Comparison of ENCODE assay signal across 8 cellular contexts in genomic region chr15:44728232-44728575, GRCh38. TPM values are rescaled to one million over a fixed set of nuclear protein-coding genes. Genes with fewer than 3 reads are reported as not detected.
DNase-seq lines count a peak whose midpoint lies in the region; ATAC-seq, FAIRE-seq and TF ChIP-seq lines count a peak whose summit lies in the region.
"Not testable (repeated sequence)": the region's sequence is repeated elsewhere in the genome, so short reads cannot be mapped to it uniquely, and the experiment has no call there.

No MANE protein-coding gene starts in this region.

- intact Hi-C loops in HCT116 (cut with micrococcal nuclease): loop anchor here (1.0 kb wide), 1 partner anchor 65 kb away; the partner anchor contains the start of gene SPG11

- POLR2A ChIA-PET in HCT116 (lab: Charles Lee): interaction anchor here (1.2 to 3.7 kb wide), 5 partner anchors 9 to 65 kb away, joined by 4 to 106 read pairs (median 24); partner anchors contain the start of genes B2M, PATL2, SPG11 and TRIM69
- POLR2A ChIA-PET in activated naive CD8-positive, alpha-beta T cell treated with anti-CD3 and anti-CD28 coated beads, Interleukin-2, amount 10 ng/mL, durations not matched to agents 7 days and 5 days (lab: Charles Lee): interaction anchor here (0.6 to 24.8 kb wide), 13 partner anchors 1 to 301 kb away, joined by 3 to 1864 read pairs (median 6); partner anchors contain the start of genes B2M, CTDSPL2, EIF3J and PATL2
- POLR2A ChIA-PET in H1 (lab: Charles Lee; ENCODE audit: partially characterized antibody): interaction anchor here (1.1 to 6.3 kb wide), 6 partner anchors 10 to 65 kb away, joined by 4 to 64 read pairs (median 8); partner anchors contain the start of genes B2M, PATL2 and SPG11

- H3K14ac ChIP-seq in H1 (ENCODE audit: insufficient read length): not testable (repeated sequence)

- H3K56ac ChIP-seq in H1 (replicated peaks; ENCODE audit: insufficient read length, low read depth, low read length): not testable (repeated sequence)

- H3K27ac ChIP-seq in BLaER1 (peak overlapping the region; percentile 88), HCT116 (ENCODE audit: low read depth, low read length) (peak overlapping the region; percentile 93), SK-N-MC (peak overlapping the region; percentile 88), H1 (ENCODE audit: low read depth, low read length) (peak overlapping the region; percentile 51; the same call in 1 of the 2 replicates), iPS-18a (ENCODE audit: low read length) (peak overlapping the region; percentile 80)

- not testable (repeated sequence) for H2AFZ ChIP-seq in HCT116 (ENCODE audit: low read depth, low read length, poor library complexity, severe bottlenecking); H1 (ENCODE audit: low read length)

- RAD21 ChIA-PET in HCT116 (lab: Charles Lee; ENCODE audit: low non-redundant PET in 1 of 2, low total read pairs in 2 of 2, uncharacterized antibody in 2 of 2, unreplicated experiment in 2 of 2): interaction anchor here (1.0 to 1.3 kb wide), 5 partner anchors 10 to 65 kb away, joined by 3 to 6 read pairs (median 4); partner anchors contain the start of gene SPG11 (in 2 of the 2)

- peaks cover 12% of the 10 kb centered on the region for H3K36me3 Mint-ChIP-seq in activated naive CD8-positive, alpha-beta T cell treated with anti-CD3 and anti-CD28 coated beads, Interleukin-2, amount 10 ng/mL, durations not matched to agents 7 days and 5 days
- not testable (repeated sequence) for H3K36me3 Mint-ChIP-seq in nephron progenitor cell (ENCODE audit: low read depth)

- H2BK5ac ChIP-seq in H1 (ENCODE audit: low read depth, low read length): peak overlapping the region; percentile 72; the same call in 1 of the 2 replicates

- H4K91ac ChIP-seq in H1 (replicated peaks; ENCODE audit: insufficient read length, low read length): not testable (repeated sequence)

- 80% methylated on average over 5 of the region's 5 CpGs; no CpG with 5 or more reads in 1 of the 2 experiments for WGBS in H1 (ENCODE audit: extremely low coverage in 1 of 2, insufficient coverage in 1 of 2, insufficient read length in 1 of 2, insufficient replicate concordance in 2 of 2, low coverage in 1 of 2, low lambda C conversion rate in 2 of 2, missing lambda C conversion rate in 1 of 2), 2 experiments

- not testable (repeated sequence) for H3K9me3 Mint-ChIP-seq in activated naive CD8-positive, alpha-beta T cell treated with anti-CD3 and anti-CD28 coated beads, Interleukin-2, amount 10 ng/mL, durations not matched to agents 7 days and 5 days; nephron progenitor cell; stimulated activated naive CD8-positive, alpha-beta T cell treated with anti-CD3 and anti-CD28 coated beads, Interleukin-15, amount 100 ng/mL, for 72 hours

- H3K9me2 ChIP-seq in HCT116 (ENCODE audit: insufficient read depth): not testable (repeated sequence)

- not testable (repeated sequence) for H3K27me3 Mint-ChIP-seq in activated naive CD8-positive, alpha-beta T cell treated with anti-CD3 and anti-CD28 coated beads, Interleukin-2, amount 10 ng/mL, durations not matched to agents 7 days and 5 days; stimulated activated naive CD8-positive, alpha-beta T cell treated with anti-CD3 and anti-CD28 coated beads, Interleukin-15, amount 100 ng/mL, for 72 hours
- H3K27me3 Mint-ChIP-seq in nephron progenitor cell (ENCODE audit: low read depth, poor library complexity): peaks cover 17% of the 10 kb centered on the region

- H3K36me3 ChIP-seq in BLaER1; HCT116 (ENCODE audit: control insufficient read depth in 1 of 2, insufficient read depth in 2 of 2, low read length in 2 of 2); SK-N-MC (ENCODE audit: insufficient read depth, low read length); H1 (ENCODE audit: control insufficient read depth in 2 of 4, insufficient read depth in 4 of 4, low read length in 3 of 4); iPS-18a (ENCODE audit: control insufficient read depth, low read depth, low read length): not testable (repeated sequence)

- peak overlapping the region; percentile 100 for H3K27ac Mint-ChIP-seq in activated naive CD8-positive, alpha-beta T cell treated with anti-CD3 and anti-CD28 coated beads, Interleukin-2, amount 10 ng/mL, durations not matched to agents 7 days and 5 days
- peak overlapping the region; percentile 99 for H3K27ac Mint-ChIP-seq in nephron progenitor cell
- peak overlapping the region; percentile 100 for H3K27ac Mint-ChIP-seq in stimulated activated naive CD8-positive, alpha-beta T cell treated with anti-CD3 and anti-CD28 coated beads, Interleukin-15, amount 100 ng/mL, for 72 hours

- not testable (repeated sequence) for DNase-seq in HCT116 (ENCODE audit: low read depth, low spot score); SK-N-MC (ENCODE audit: low read depth, low spot score); activated naive CD8-positive, alpha-beta T cell treated with anti-CD3 and anti-CD28 coated beads, Interleukin-2, amount 10 ng/mL, durations not matched to agents 7 days and 5 days; H1 (ENCODE audit: low read depth in 1 of 2, low spot score in 2 of 2); nephron progenitor cell; stimulated activated naive CD8-positive, alpha-beta T cell treated with anti-CD3 and anti-CD28 coated beads, Interleukin-15, amount 100 ng/mL, for 72 hours

- not testable (repeated sequence) for H3K23me2 ChIP-seq in H1 (ENCODE audit: low read depth, low read length)

- not testable (repeated sequence) for H3K27me3 ChIP-seq in BLaER1; HCT116 (ENCODE audit: insufficient read depth, low read length); H1 (replicated peaks in 1 of 4; ENCODE audit: control insufficient read depth in 3 of 4, extremely low read depth in 1 of 4, insufficient read depth in 3 of 4, low read length in 3 of 4)
- peaks cover 10% of the 10 kb centered on the region for H3K27me3 ChIP-seq in iPS-18a (ENCODE audit: control insufficient read depth, insufficient read depth, low read length)

- CTCF ChIA-PET in HCT116 (lab: Charles Lee) (interaction anchor here (0.9 to 3.7 kb wide), 5 partner anchors 10 to 144 kb away, joined by 3 to 31 read pairs (median 23); partner anchors contain the start of gene SPG11), H1 (lab: Charles Lee; ENCODE audit: partially characterized antibody) (interaction anchor here (1.4 to 4.9 kb wide), 4 partner anchors 10 to 64 kb away, joined by 3 to 31 read pairs (median 17); partner anchors contain the start of gene SPG11)

- not testable (repeated sequence) for H3K4ac ChIP-seq in H1 (replicated peaks; ENCODE audit: insufficient read length, low read depth, low read length)

- H2BK15ac ChIP-seq in H1 (ENCODE audit: low read length): not testable (repeated sequence)

- TSS peak; percentile 86 for BruUV-seq in HCT116 (replicated peaks; lab: Mats Ljungman, UMichigan)

- H4K20me1 ChIP-seq in BLaER1; HCT116 (ENCODE audit: insufficient read depth); H1 (replicated peaks in 1 of 2; ENCODE audit: control insufficient read depth in 1 of 2, insufficient read depth in 2 of 2, low read length in 2 of 2): not testable (repeated sequence)

- H2AK5ac ChIP-seq in H1 (ENCODE audit: low read depth, low read length): not testable (repeated sequence)

- H3K9me3 ChIP-seq in BLaER1; HCT116 (ENCODE audit: control insufficient read depth in 1 of 2, insufficient read depth in 1 of 2, low read depth in 1 of 2, low read length in 2 of 2); SK-N-MC (ENCODE audit: low read depth, low read length); H1 (ENCODE audit: insufficient read depth in 2 of 2, low read depth in 1 of 2, low read length in 1 of 2); iPS-18a (ENCODE audit: control insufficient read depth, low read depth, low read length): not testable (repeated sequence)

- peaks cover 67% of the 10 kb centered on the region for H3K4me1 ChIP-seq in BLaER1
- peaks cover 30 to 34% of the 10 kb centered on the region in 2 experiments for H3K4me1 ChIP-seq in HCT116 (ENCODE audit: control insufficient read depth in 1 of 2, insufficient read depth in 2 of 2, low read length in 2 of 2)
- H3K4me1 ChIP-seq in H1 (replicated peaks in 1 of 4; ENCODE audit: control insufficient read depth in 3 of 4, insufficient read depth in 4 of 4, low read length in 3 of 4): not testable (repeated sequence)
- H3K4me1 ChIP-seq in iPS-18a (ENCODE audit: control insufficient read depth, low read depth, low read length): peaks cover 17% of the 10 kb centered on the region

- not testable (repeated sequence) for H2BK12ac ChIP-seq in H1 (ENCODE audit: low read depth, low read length)

- not testable (repeated sequence) for H4K5ac ChIP-seq in H1 (ENCODE audit: insufficient read length, low read depth, low read length)

- not testable (repeated sequence) for TF ChIP-seq EP300 in H1 (IDR thresholded peaks at IDR 0.05; ENCODE audit: borderline replicate concordance in 1 of 2, low read depth in 2 of 2, low read length in 2 of 2)

- not testable (repeated sequence) for TF ChIP-seq POLR2A in HCT116 (IDR thresholded peaks at IDR 0.05; ENCODE audit: borderline replicate concordance, extremely low read depth, insufficient read depth, insufficient read length); H1 (IDR thresholded peaks at IDR 0.05; ENCODE audit: control extremely low read depth in 1 of 2, low read depth in 2 of 2, low read length in 2 of 2)

- peak overlapping the region; percentile 78 for H3K4me3 ChIP-seq in BLaER1
- H3K4me3 ChIP-seq in HCT116 (replicated peaks in 1 of 2; ENCODE audit: low read depth in 1 of 2, low read length in 2 of 2): peak overlapping the region; percentile 58 to 67
- H3K4me3 ChIP-seq in SK-N-MC: peak overlapping the region; percentile 95
- H3K4me3 ChIP-seq in H1 (ENCODE audit: extremely low read depth in 1 of 4, insufficient read depth in 2 of 4, low read depth in 3 of 4, low read length in 4 of 4): peak overlapping the region; percentile 80 to 90 (median 90); a peak in 6 of 8 replicates
- H3K4me3 ChIP-seq in iPS-18a (ENCODE audit: low read length): peak overlapping the region; percentile 82

- not testable (repeated sequence) for H3K79me2 ChIP-seq in HCT116 (ENCODE audit: insufficient read depth, low read length); H1 (ENCODE audit: control insufficient read depth in 1 of 2, insufficient read depth in 2 of 2, low read length in 2 of 2)

- peak overlapping the region; percentile 87 for H3K4me2 ChIP-seq in BLaER1
- peak overlapping the region; percentile 75 for H3K4me2 ChIP-seq in HCT116 (ENCODE audit: low read length)
- H3K4me2 ChIP-seq in H1 (ENCODE audit: insufficient read depth in 1 of 2, low read depth in 2 of 2, low read length in 2 of 2): peak overlapping the region; percentile 82 to 87

- peak overlapping the region; percentile 98 for H3K4me3 Mint-ChIP-seq in activated naive CD8-positive, alpha-beta T cell treated with anti-CD3 and anti-CD28 coated beads, Interleukin-2, amount 10 ng/mL, durations not matched to agents 7 days and 5 days
- peak overlapping the region; percentile 91 for H3K4me3 Mint-ChIP-seq in nephron progenitor cell
- H3K4me3 Mint-ChIP-seq in stimulated activated naive CD8-positive, alpha-beta T cell treated with anti-CD3 and anti-CD28 coated beads, Interleukin-15, amount 100 ng/mL, for 72 hours: peak overlapping the region; percentile 99 to 100

- TF ChIP-seq RAD21 in HCT116 (IDR thresholded peaks at IDR 0.05; ENCODE audit: low read depth); H1 (IDR thresholded peaks at IDR 0.05 in 1 of 2, conservative IDR thresholded peaks at IDR 0.05 in 1 of 2; ENCODE audit: low read depth in 2 of 2, low read length in 2 of 2): not testable (repeated sequence)

- not testable (repeated sequence) for H3K79me1 ChIP-seq in H1 (ENCODE audit: low read depth, low read length)

- not testable (repeated sequence) for TF ChIP-seq CTCF in HCT116 (IDR thresholded peaks at IDR 0.05 in 2 of 3, conservative IDR thresholded peaks at IDR 0.05 in 1 of 3; ENCODE audit: borderline replicate concordance in 1 of 3, insufficient read depth in 1 of 3, low read depth in 2 of 3, low read length in 2 of 3); H1 (IDR thresholded peaks at IDR 0.05; ENCODE audit: control extremely low read depth in 1 of 3, insufficient read depth in 1 of 3, low read depth in 1 of 3, low read length in 3 of 3); nephron progenitor cell (IDR thresholded peaks at IDR 0.05)

- H4K8ac ChIP-seq in H1 (ENCODE audit: extremely low read depth, insufficient read depth, low read length): not testable (repeated sequence)

- H3K9ac ChIP-seq in BLaER1 (peak overlapping the region; percentile 51), HCT116 (ENCODE audit: low read length) (peak overlapping the region; percentile 72), SK-N-MC (ENCODE audit: insufficient read length) (peak overlapping the region; percentile 35), H1 (replicated peaks in 1 of 4; ENCODE audit: extremely low read depth in 1 of 4, low read depth in 3 of 4, low read length in 3 of 4) (peak overlapping the region in 2 of 4 experiments; percentile 20 to 76; a peak in 4 of 7 replicates), iPS-18a (ENCODE audit: low read length) (peak overlapping the region; percentile 56)

- FAIRE-seq in H1 (lab: Jason Lieb, UNC): not testable (repeated sequence)

- H2BK20ac ChIP-seq in H1 (ENCODE audit: low read length): not testable (repeated sequence)

- H3K23ac ChIP-seq in H1 (ENCODE audit: insufficient read length): not testable (repeated sequence)

- ATAC-seq in HCT116; activated naive CD8-positive, alpha-beta T cell treated with anti-CD3 and anti-CD28 coated beads, Interleukin-2, amount 10 ng/mL, durations not matched to agents 7 days and 5 days (ENCODE audit: low read depth); stimulated activated naive CD8-positive, alpha-beta T cell treated with anti-CD3 and anti-CD28 coated beads, Interleukin-15, amount 100 ng/mL, for 72 hours: not testable (repeated sequence)

- peaks cover 61% of the 10 kb centered on the region for H3K4me1 Mint-ChIP-seq in activated naive CD8-positive, alpha-beta T cell treated with anti-CD3 and anti-CD28 coated beads, Interleukin-2, amount 10 ng/mL, durations not matched to agents 7 days and 5 days
- H3K4me1 Mint-ChIP-seq in nephron progenitor cell: peaks cover 26% of the 10 kb centered on the region
- H3K4me1 Mint-ChIP-seq in stimulated activated naive CD8-positive, alpha-beta T cell treated with anti-CD3 and anti-CD28 coated beads, Interleukin-15, amount 100 ng/mL, for 72 hours: peaks cover 73% of the 10 kb centered on the region

- peak overlapping the region; percentile 75; the same call in 1 of the 2 replicates for H3K18ac ChIP-seq in H1 (ENCODE audit: extremely low read depth, low read length)

- not testable (repeated sequence) for H2BK120ac ChIP-seq in H1 (replicated peaks; ENCODE audit: low read depth, low read length)

RNA-seq across cellular contexts. Expression of gene TRIM69, which starts 8.1 kb away (rescaled TPM):
- total RNA-seq in HCT116 (2021; ENCODE audit: unreplicated experiment): 13.0 TPM
- 11.3 and 15.9 TPM in 2 replicates for polyA plus RNA-seq in HCT116 (2012)
- total RNA-seq in activated naive CD8-positive, alpha-beta T cell treated with anti-CD3 and anti-CD28 coated beads, Interleukin-2, amount 10 ng/mL, durations not matched to agents 7 days and 5 days: 10 to 100 TPM; 55.7 to 59.3 TPM
- 6.2 and 6.4 TPM in 2 replicates for total RNA-seq in H1 (2021; fragmentation: NEBNext Ultra II Directional; extraction: Animal tissue kit (Norgen Biotek cat#: 25700))
- 2.9 and 4.3 TPM in 2 replicates for polyA plus RNA-seq in H1 (2011; rRNA removed)
- polyA plus RNA-seq in H1 (2011; cell fraction: cytosol; rRNA removed): 4.4 TPM
- 3.1 TPM for polyA plus RNA-seq in H1 (2011; cell fraction: nucleus; rRNA removed)
- polyA plus RNA-seq in H1 (2012, experiment 1 of 2): 5.6 to 9.8 TPM (median 7.9 TPM) in 4 replicates
- polyA plus RNA-seq in H1 (2012, experiment 2 of 2): 4.7 TPM
- 3.6 TPM for polyA plus RNA-seq in H1 (2013, experiment 1 of 2)
- polyA plus RNA-seq in H1 (2013, experiment 2 of 2): 4.0 TPM
- polyA minus RNA-seq in H1 (2011; rRNA and poly(A)+ RNA removed): 4.4 and 5.0 TPM in 2 replicates
- 2.9 TPM for polyA minus RNA-seq in H1 (2011; cell fraction: cytosol; rRNA and poly(A)+ RNA removed)
- polyA minus RNA-seq in H1 (2011; cell fraction: nucleus; rRNA and poly(A)+ RNA removed): 4.8 TPM

RNA-seq across cellular contexts. Expression of gene B2M, which starts 16.9 kb away (rescaled TPM):
- 388 TPM for total RNA-seq in HCT116 (2021; ENCODE audit: unreplicated experiment)
- polyA plus RNA-seq in HCT116 (2012): 668 and 788 TPM in 2 replicates
- total RNA-seq in activated naive CD8-positive, alpha-beta T cell treated with anti-CD3 and anti-CD28 coated beads, Interleukin-2, amount 10 ng/mL, durations not matched to agents 7 days and 5 days: 1,000 to 10,000 TPM; 7,848 to 8,493 TPM
- total RNA-seq in H1 (2021; fragmentation: NEBNext Ultra II Directional; extraction: Animal tissue kit (Norgen Biotek cat#: 25700)): 71.2 and 78.9 TPM in 2 replicates
- polyA plus RNA-seq in H1 (2011; rRNA removed): 380 and 907 TPM in 2 replicates
- 423 TPM for polyA plus RNA-seq in H1 (2011; cell fraction: cytosol; rRNA removed)
- 24.2 TPM for polyA plus RNA-seq in H1 (2011; cell fraction: nucleus; rRNA removed)
- polyA plus RNA-seq in H1 (2012, experiment 1 of 2): 141 to 188 TPM (median 152 TPM) in 4 replicates
- 85.5 TPM for polyA plus RNA-seq in H1 (2012, experiment 2 of 2)
- 100 TPM for polyA plus RNA-seq in H1 (2013, experiment 1 of 2)
- 143 TPM for polyA plus RNA-seq in H1 (2013, experiment 2 of 2)
- polyA minus RNA-seq in H1 (2011; rRNA and poly(A)+ RNA removed): 62.5 and 99.2 TPM in 2 replicates
- 112 TPM for polyA minus RNA-seq in H1 (2011; cell fraction: cytosol; rRNA and poly(A)+ RNA removed)
- 132 TPM for polyA minus RNA-seq in H1 (2011; cell fraction: nucleus; rRNA and poly(A)+ RNA removed)

RNA-seq across cellular contexts. Expression of gene PATL2, which starts 17.1 kb away (rescaled TPM):
- total RNA-seq in HCT116 (2021; ENCODE audit: unreplicated experiment): 1.2 TPM
- 0.31 and 0.38 TPM in 2 replicates for polyA plus RNA-seq in HCT116 (2012)
- 10 to 100 TPM; 55.2 TPM for total RNA-seq in activated naive CD8-positive, alpha-beta T cell treated with anti-CD3 and anti-CD28 coated beads, Interleukin-2, amount 10 ng/mL, durations not matched to agents 7 days and 5 days
- 0.48 and 0.65 TPM in 2 replicates for total RNA-seq in H1 (2021; fragmentation: NEBNext Ultra II Directional; extraction: Animal tissue kit (Norgen Biotek cat#: 25700))
- 1.0 and 1.3 TPM in 2 replicates for polyA plus RNA-seq in H1 (2011; rRNA removed)
- 0.78 TPM for polyA plus RNA-seq in H1 (2011; cell fraction: cytosol; rRNA removed)
- 4.2 TPM for polyA plus RNA-seq in H1 (2011; cell fraction: nucleus; rRNA removed)
- 0.48 to 1.1 TPM (median 0.88 TPM) in 4 replicates for polyA plus RNA-seq in H1 (2012, experiment 1 of 2)
- polyA plus RNA-seq in H1 (2012, experiment 2 of 2): not detected
- polyA plus RNA-seq in H1 (2013, experiment 1 of 2): 0.49 TPM
- polyA plus RNA-seq in H1 (2013, experiment 2 of 2): 0.28 TPM
- 1.6 and 1.7 TPM in 2 replicates for polyA minus RNA-seq in H1 (2011; rRNA and poly(A)+ RNA removed)
- polyA minus RNA-seq in H1 (2011; cell fraction: cytosol; rRNA and poly(A)+ RNA removed): 0.51 TPM
- 2.9 TPM for polyA minus RNA-seq in H1 (2011; cell fraction: nucleus; rRNA and poly(A)+ RNA removed)

Comparison
In these comparisons a context has a peak if more than half of its experiments do, and no peak if none do; other contexts are left out.
1. RNA of gene B2M, which starts 16.9 kb away (total RNA-seq): 7,848 to 8,493 TPM in activated naive CD8-positive, alpha-beta T cell treated with anti-CD3 and anti-CD28 coated beads, Interleukin-2, amount 10 ng/mL, durations not matched to agents 7 days and 5 days; 388 TPM in HCT116 (single experiment) and 71.2 to 78.9 TPM in H1; every median in the first group is over 10 times any median in the second.
2. RNA of gene PATL2, which starts 17.1 kb away (total RNA-seq): 55.2 TPM in activated naive CD8-positive, alpha-beta T cell treated with anti-CD3 and anti-CD28 coated beads, Interleukin-2, amount 10 ng/mL, durations not matched to agents 7 days and 5 days; 1.2 TPM in HCT116 (single experiment) and 0.48 to 0.65 TPM in H1; every median in the first group is over 10 times any median in the second.
3. Peak in every context shown above with its lines, with median percentiles within 50 percentile points of each other: H3K27ac ChIP-seq, H3K4me2 ChIP-seq, H3K4me3 ChIP-seq, H3K27ac Mint-ChIP-seq and H3K4me3 Mint-ChIP-seq.